Comparison of ENCODE assay signal across 8 cellular contexts in the genomic region with DNA sequence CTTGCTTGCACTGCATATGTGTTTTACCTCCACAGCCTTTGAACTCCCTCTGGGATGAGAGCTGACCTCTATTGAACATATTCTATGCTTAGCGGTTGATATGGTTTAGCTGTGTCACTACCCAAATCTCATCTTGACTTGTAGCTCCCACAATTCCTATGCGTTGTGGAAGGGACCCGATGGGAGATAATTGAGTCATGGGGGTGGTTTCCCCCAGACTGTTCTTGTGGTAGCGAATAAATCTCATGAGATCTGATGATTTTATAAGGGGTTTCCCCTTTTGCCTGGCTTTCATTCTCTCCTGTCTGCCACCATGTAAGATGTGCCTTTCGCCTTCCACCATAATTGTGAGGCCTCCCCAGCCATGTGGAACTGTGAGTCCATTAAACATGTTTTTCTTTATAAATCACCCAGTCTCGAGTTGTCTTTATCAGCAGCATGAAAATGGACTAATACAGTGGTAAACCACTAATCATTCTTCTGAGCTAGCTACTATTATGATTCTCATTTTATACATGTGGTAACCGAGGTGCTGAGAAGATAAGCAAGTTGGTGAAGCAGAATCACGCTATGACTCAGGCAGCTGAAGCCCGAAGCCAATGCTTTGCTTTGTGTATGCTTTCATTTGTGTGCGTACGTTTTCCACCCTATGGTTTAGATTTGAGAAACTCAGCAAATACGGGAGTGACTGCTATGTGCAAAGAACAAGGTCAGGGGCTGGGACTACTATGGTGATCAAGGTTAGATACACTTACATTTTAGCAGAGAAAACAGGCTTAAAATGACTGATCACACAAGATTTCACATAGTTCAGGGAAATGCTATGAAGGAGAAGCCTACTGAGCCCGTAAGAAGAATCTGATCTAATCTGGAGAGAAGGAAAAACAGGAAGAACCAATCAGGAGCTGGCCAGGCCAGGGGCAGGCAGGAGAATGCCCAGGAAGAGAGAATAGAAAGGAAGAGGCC.
DNase-seq lines count a peak whose midpoint lies in the region; ATAC-seq lines count a peak whose summit lies in the region.

No MANE protein-coding gene starts in this region.

- H3K36me3 ChIP-seq in duodenal mucosa (ENCODE audit: control insufficient read depth in 1 of 2, insufficient read depth in 2 of 2, low read length in 2 of 2), result peaks cover 5 to 10% of the 10 kb centered on the region in 2 donors

- no peaks in the 10 kb centered on the region for H3K27me3 ChIP-seq in duodenal mucosa (ENCODE audit: control insufficient read depth in 1 of 2, insufficient read depth in 2 of 2, low read length in 2 of 2)

- no peaks in the 10 kb centered on the region for H3K4me1 ChIP-seq in duodenal mucosa (ENCODE audit: control insufficient read depth in 1 of 2, insufficient read depth in 2 of 2, low read length in 2 of 2)

- ATAC-seq in GM18499 (IDR thresholded peaks at IDR 0.05; ENCODE audit: insufficient read depth, unreplicated experiment) (peak; percentile 98), HG02571 (IDR thresholded peaks at IDR 0.05; ENCODE audit: unreplicated experiment) (peak; percentile 88)

- peak overlapping the region in 1 of 2 donors; percentile 6 for H3K4me3 ChIP-seq in duodenal mucosa (ENCODE audit: low read depth in 1 of 2, low read length in 2 of 2)

- H3K9me3 ChIP-seq in duodenal mucosa (ENCODE audit: control insufficient read depth in 1 of 2, low read length in 2 of 2), result no peaks in the 10 kb centered on the region

- DNase-seq in T-helper 9 cell, result peak; percentile 14
- peak in 2 of 3 experiments; percentile 58 to 66 for DNase-seq in stimulated activated CD4-positive, alpha-beta T cell treated with anti-CD3 and anti-CD28 coated beads, TNF-alpha, amount 100 ng/mL, for 24 hours (ENCODE audit: low read depth in 3 of 3)
- DNase-seq in RPMI8226, result no peak
- DNase-seq in COR-L47 (lab: John Stamatoyannopoulos, UW), result no peak
- DNase-seq in DMS 273 (lab: John Stamatoyannopoulos, UW; ENCODE audit: unreplicated experiment), result no peak

- peak overlapping the region; percentile 23 for H3K27ac ChIP-seq in duodenal mucosa (ENCODE audit: low read depth, low read length)

- H3K9ac ChIP-seq in duodenal mucosa (ENCODE audit: low read depth in 1 of 2, low read length in 2 of 2), result no peak overlapping the region

Comparison
In these comparisons a context has a peak if more than half of its experiments do, and no peak if none do; other contexts are left out.
1. DNase-seq: peak in T-helper 9 cell (single experiment) and stimulated activated CD4-positive, alpha-beta T cell treated with anti-CD3 and anti-CD28 coated beads, TNF-alpha, amount 100 ng/mL, for 24 hours (2 of 3); none in RPMI8226 (single experiment), COR-L47 (single experiment) and DMS 273 (single experiment).